In the genomic region with DNA sequence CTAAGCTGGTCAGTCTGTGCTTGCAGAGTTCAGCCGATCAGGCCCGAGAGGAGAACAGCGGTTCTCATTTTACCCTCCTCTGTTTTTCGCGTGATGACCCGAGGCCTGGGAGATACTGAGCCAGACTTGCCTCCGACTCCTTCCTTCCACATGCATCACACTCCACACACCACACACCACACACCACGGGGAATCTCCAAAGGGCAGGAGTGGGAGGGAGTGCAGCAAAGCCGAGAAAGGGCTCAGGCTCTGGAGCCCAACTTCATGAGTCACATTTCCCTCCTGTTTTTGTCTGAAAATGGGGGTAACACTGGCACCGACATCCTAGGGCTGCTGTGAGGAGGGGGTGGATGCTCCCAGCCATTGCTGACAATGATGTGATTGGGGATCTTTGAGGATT, we compare ENCODE assay signal across 20 cellular contexts. TPM values are rescaled to one million over a fixed set of nuclear protein-coding genes. Genes with fewer than 3 reads are reported as not detected.
A peak's percentile ranks its signal among the peaks of the same experiment; 100 is the strongest.
DNase-seq lines count a peak whose midpoint lies in the region; ATAC-seq and TF ChIP-seq lines count a peak whose summit lies in the region.
"Had no signal": no experiment of that assay in that cellular context is flagged by ENCODE, and none has a peak within 500 bp of the region (broad histone marks: within the 10 kb centered on the region; RNA-seq: fewer than 3 reads in every experiment).

No MANE protein-coding gene starts in this region.

- no peaks in the 10 kb centered on the region for H3K79me2 ChIP-seq in OCI-LY3 (ENCODE audit: low read length)

- H3K27me3 Mint-ChIP-seq in natural killer cell treated with Interleukin-12 subunit alpha and Interleukin-12 subunit beta and Interleukin-15 and Interleukin-18, amount 100 ng/mL, for 72 hours = no peaks in the 10 kb centered on the region
- no peaks in the 10 kb centered on the region for H3K27me3 Mint-ChIP-seq in natural killer cell (ENCODE audit: low read depth in 2 of 2)
- no peaks in the 10 kb centered on the region for H3K27me3 Mint-ChIP-seq in activated naive CD8-positive, alpha-beta T cell treated with anti-CD3 and anti-CD28 coated beads, Interleukin-2, amount 10 ng/mL, durations not matched to agents 7 days and 5 days
- H3K27me3 Mint-ChIP-seq in stimulated activated memory B cell treated with anti-CD40 and anti-IgM and Interleukin-4, amounts not matched to agents 10 μg/mL and 1 μg/mL and 100 μg/mL, for 72 hours = no peaks in the 10 kb centered on the region

- H3K27ac ChIP-seq in OCI-LY3 (ENCODE audit: low read length) = peak overlapping the region; percentile 69; the same call in 1 of the 2 replicates
- H3K27ac ChIP-seq: PC-9, SK-N-MC had no signal

- H3K9me3 ChIP-seq in OCI-LY3 (ENCODE audit: insufficient read depth, low read length) = no peaks in the 10 kb centered on the region

- TF ChIP-seq CTCF in natural killer cell (IDR thresholded peaks at IDR 0.05) (no peak), OCI-LY3 (IDR thresholded peaks at IDR 0.05; ENCODE audit: low read depth, low read length) (no peak)

- H3K4me3 ChIP-seq in OCI-LY3 (ENCODE audit: low read length) = no peak overlapping the region
- H3K4me3 ChIP-seq: PC-9, SK-N-MC had no signal

- peak overlapping the region; percentile 51 for H3K4me3 Mint-ChIP-seq in natural killer cell treated with Interleukin-12 subunit alpha and Interleukin-12 subunit beta and Interleukin-15 and Interleukin-18, amount 100 ng/mL, for 72 hours
- H3K4me3 Mint-ChIP-seq in natural killer cell = no peak overlapping the region
- H3K4me3 Mint-ChIP-seq in activated naive CD8-positive, alpha-beta T cell treated with anti-CD3 and anti-CD28 coated beads, Interleukin-2, amount 10 ng/mL, durations not matched to agents 7 days and 5 days = no peak overlapping the region
- H3K4me3 Mint-ChIP-seq in stimulated activated memory B cell treated with anti-CD40 and anti-IgM and Interleukin-4, amounts not matched to agents 10 μg/mL and 1 μg/mL and 100 μg/mL, for 72 hours = no peak overlapping the region

- POLR2A ChIA-PET in activated naive CD8-positive, alpha-beta T cell treated with anti-CD3 and anti-CD28 coated beads, Interleukin-2, amount 10 ng/mL, durations not matched to agents 7 days and 5 days (lab: Charles Lee) = no interaction called here

- H4K20me1 ChIP-seq in OCI-LY3 (ENCODE audit: insufficient read depth, low read length) = no peaks in the 10 kb centered on the region

- no peaks in the 10 kb centered on the region for H3K36me3 ChIP-seq in OCI-LY3 (replicated peaks; ENCODE audit: low read depth, low read length)

- DNase-seq in natural killer cell treated with Interleukin-12 subunit alpha and Interleukin-12 subunit beta and Interleukin-15 and Interleukin-18, amount 100 ng/mL, for 72 hours (ENCODE audit: low spot score) = no peak
- no peak for DNase-seq in natural killer cell
- DNase-seq in activated naive CD8-positive, alpha-beta T cell treated with anti-CD3 and anti-CD28 coated beads, Interleukin-2, amount 10 ng/mL, durations not matched to agents 7 days and 5 days = no peak
- no peak for DNase-seq in NCI-H510A (lab: John Stamatoyannopoulos, UW)
- no peak for DNase-seq in NCI-H146 treated with DMSO at 0.1 percent for 48 hours (lab: John Stamatoyannopoulos, UW; ENCODE audit: unreplicated experiment)
- DNase-seq: activated CD4-positive, CD25-positive, alpha-beta regulatory T cell; caudate nucleus; DMS79; NCI-H1930; PC-9 had no signal

- peaks cover 19% of the 10 kb centered on the region for H3K4me1 ChIP-seq in OCI-LY3 (ENCODE audit: low read length)

- peak overlapping the region; percentile 45 to 77 for H3K27ac Mint-ChIP-seq in natural killer cell treated with Interleukin-12 subunit alpha and Interleukin-12 subunit beta and Interleukin-15 and Interleukin-18, amount 100 ng/mL, for 72 hours
- peak overlapping the region in 1 of 2 donors; percentile 50 for H3K27ac Mint-ChIP-seq in natural killer cell
- H3K27ac Mint-ChIP-seq in activated naive CD8-positive, alpha-beta T cell treated with anti-CD3 and anti-CD28 coated beads, Interleukin-2, amount 10 ng/mL, durations not matched to agents 7 days and 5 days = peak overlapping the region; percentile 87
- H3K27ac Mint-ChIP-seq in stimulated activated memory B cell treated with anti-CD40 and anti-IgM and Interleukin-4, amounts not matched to agents 10 μg/mL and 1 μg/mL and 100 μg/mL, for 72 hours = peak overlapping the region; percentile 89

- no peaks in the 10 kb centered on the region for H3K36me3 Mint-ChIP-seq in natural killer cell treated with Interleukin-12 subunit alpha and Interleukin-12 subunit beta and Interleukin-15 and Interleukin-18, amount 100 ng/mL, for 72 hours
- no peaks in the 10 kb centered on the region for H3K36me3 Mint-ChIP-seq in natural killer cell
- no peaks in the 10 kb centered on the region for H3K36me3 Mint-ChIP-seq in activated naive CD8-positive, alpha-beta T cell treated with anti-CD3 and anti-CD28 coated beads, Interleukin-2, amount 10 ng/mL, durations not matched to agents 7 days and 5 days
- H3K36me3 Mint-ChIP-seq in stimulated activated memory B cell treated with anti-CD40 and anti-IgM and Interleukin-4, amounts not matched to agents 10 μg/mL and 1 μg/mL and 100 μg/mL, for 72 hours = no peaks in the 10 kb centered on the region

- peak overlapping the region; percentile 72 for H3K4me2 ChIP-seq in OCI-LY3 (ENCODE audit: low read length)
- H3K4me2 ChIP-seq: PC-9 had no signal

- H3K9me3 Mint-ChIP-seq in natural killer cell treated with Interleukin-12 subunit alpha and Interleukin-12 subunit beta and Interleukin-15 and Interleukin-18, amount 100 ng/mL, for 72 hours = no peaks in the 10 kb centered on the region
- no peaks in the 10 kb centered on the region for H3K9me3 Mint-ChIP-seq in natural killer cell
- no peaks in the 10 kb centered on the region for H3K9me3 Mint-ChIP-seq in activated naive CD8-positive, alpha-beta T cell treated with anti-CD3 and anti-CD28 coated beads, Interleukin-2, amount 10 ng/mL, durations not matched to agents 7 days and 5 days
- H3K9me3 Mint-ChIP-seq in stimulated activated memory B cell treated with anti-CD40 and anti-IgM and Interleukin-4, amounts not matched to agents 10 μg/mL and 1 μg/mL and 100 μg/mL, for 72 hours = no peaks in the 10 kb centered on the region

- no peak for ATAC-seq in natural killer cell treated with Interleukin-12 subunit alpha and Interleukin-12 subunit beta and Interleukin-15 and Interleukin-18, amount 100 ng/mL, for 72 hours
- ATAC-seq in natural killer cell = no peak
- ATAC-seq in activated naive CD8-positive, alpha-beta T cell treated with anti-CD3 and anti-CD28 coated beads, Interleukin-2, amount 10 ng/mL, durations not matched to agents 7 days and 5 days (ENCODE audit: low read depth) = no peak
- ATAC-seq in stimulated activated memory B cell treated with anti-CD40 and anti-IgM and Interleukin-4, amounts not matched to agents 10 μg/mL and 1 μg/mL and 100 μg/mL, for 72 hours = peak; percentile 36
- no peak for ATAC-seq in HG03025 (IDR thresholded peaks at IDR 0.05; ENCODE audit: low FRiP score, unreplicated experiment)

- peak overlapping the region; percentile 76 for H2AFZ ChIP-seq in OCI-LY3 (ENCODE audit: low read depth, low read length)
- H2AFZ ChIP-seq: PC-9 had no signal

- intact Hi-C loops in natural killer cell (cut with micrococcal nuclease) = no loop called here

- H3K4me1 Mint-ChIP-seq in natural killer cell treated with Interleukin-12 subunit alpha and Interleukin-12 subunit beta and Interleukin-15 and Interleukin-18, amount 100 ng/mL, for 72 hours (ENCODE audit: low read depth in 2 of 2) = peaks cover 10 to 14% of the 10 kb centered on the region in 2 donors
- H3K4me1 Mint-ChIP-seq in natural killer cell = peaks cover 10 to 13% of the 10 kb centered on the region in 2 donors
- H3K4me1 Mint-ChIP-seq in activated naive CD8-positive, alpha-beta T cell treated with anti-CD3 and anti-CD28 coated beads, Interleukin-2, amount 10 ng/mL, durations not matched to agents 7 days and 5 days = peaks cover 12% of the 10 kb centered on the region
- H3K4me1 Mint-ChIP-seq in stimulated activated memory B cell treated with anti-CD40 and anti-IgM and Interleukin-4, amounts not matched to agents 10 μg/mL and 1 μg/mL and 100 μg/mL, for 72 hours = peaks cover 25% of the 10 kb centered on the region

- no peaks in the 10 kb centered on the region for H3K27me3 ChIP-seq in OCI-LY3 (ENCODE audit: low read depth, low read length)

- H3K9ac ChIP-seq in OCI-LY3 (ENCODE audit: low read length) = no peak overlapping the region

RNA-seq across cellular contexts. Expression of a gene that starts 38.9 kb away (rescaled TPM):
- 1 to 10 TPM; 3.0 to 4.1 TPM for total RNA-seq in natural killer cell treated with Interleukin-12 subunit alpha and Interleukin-12 subunit beta and Interleukin-15 and Interleukin-18, amount 100 ng/mL, for 72 hours
- 10 to 100 TPM; 17.1 to 42.8 (median 28.8) TPM for total RNA-seq in natural killer cell
- 1 to 10 TPM in 1 of 2 experiments, under 1 TPM in 1; 0.31 to 1.2 TPM for total RNA-seq in activated naive CD8-positive, alpha-beta T cell treated with anti-CD3 and anti-CD28 coated beads, Interleukin-2, amount 10 ng/mL, durations not matched to agents 7 days and 5 days
- total RNA-seq: HT1080, MCF 10A, NCI-H460, PC-9, renal cortical epithelial cell had no signal

RNA-seq across cellular contexts. Expression of a gene that starts 39.6 kb away (rescaled TPM):
- total RNA-seq in natural killer cell treated with Interleukin-12 subunit alpha and Interleukin-12 subunit beta and Interleukin-15 and Interleukin-18, amount 100 ng/mL, for 72 hours = not detected
- under 1 TPM in 1 of 3 donors, not detected in 2; 0.61 TPM for total RNA-seq in natural killer cell
- not detected for total RNA-seq in activated naive CD8-positive, alpha-beta T cell treated with anti-CD3 and anti-CD28 coated beads, Interleukin-2, amount 10 ng/mL, durations not matched to agents 7 days and 5 days
- total RNA-seq: frontal cortex, HT1080, MCF 10A, NCI-H460, PC-9, renal cortical epithelial cell, urinary bladder had no signal

RNA-seq across cellular contexts. Expression of a gene that starts 39.9 kb away (rescaled TPM):
- 100 to 1,000 TPM; 574 to 727 TPM for total RNA-seq in natural killer cell treated with Interleukin-12 subunit alpha and Interleukin-12 subunit beta and Interleukin-15 and Interleukin-18, amount 100 ng/mL, for 72 hours
- total RNA-seq in natural killer cell = 1,000 to 10,000 TPM; 2,872 to 3,483 (median 2,927) TPM
- 100 to 1,000 TPM; 985 to 994 TPM for total RNA-seq in activated naive CD8-positive, alpha-beta T cell treated with anti-CD3 and anti-CD28 coated beads, Interleukin-2, amount 10 ng/mL, durations not matched to agents 7 days and 5 days

RNA-seq across cellular contexts. Expression of a gene that starts 44.6 kb away (rescaled TPM):
- 10 to 100 TPM; 49.2 to 61.9 TPM for total RNA-seq in natural killer cell treated with Interleukin-12 subunit alpha and Interleukin-12 subunit beta and Interleukin-15 and Interleukin-18, amount 100 ng/mL, for 72 hours
- 100 to 1,000 TPM; 141 to 175 (median 152) TPM for total RNA-seq in natural killer cell
- 10 to 100 TPM; 66.1 to 68.1 TPM for total RNA-seq in activated naive CD8-positive, alpha-beta T cell treated with anti-CD3 and anti-CD28 coated beads, Interleukin-2, amount 10 ng/mL, durations not matched to agents 7 days and 5 days
